Comparison of ENCODE assay signal across 8 cellular contexts in genomic region chr9:86352440-86353106, GRCh38. TPM values are rescaled to one million over a fixed set of nuclear protein-coding genes. Genes with fewer than 3 reads are reported as not detected.
A peak's percentile ranks its signal among the peaks of the same experiment; 100 is the strongest.
DNase-seq lines count a peak whose midpoint lies in the region; ATAC-seq and TF ChIP-seq lines count a peak whose summit lies in the region.

No MANE protein-coding gene starts in this region.

- H3K9me3 ChIP-seq in PC-9 (ENCODE audit: insufficient read depth, low read depth), result no peaks in the 10 kb centered on the region; the same call in none of the 2 replicates
- H3K9me3 ChIP-seq in endodermal cell (ENCODE audit: control insufficient read depth, low read length), result no peaks in the 10 kb centered on the region

- H3K4me1 Mint-ChIP-seq in endodermal cell, result peaks cover 18% of the 10 kb centered on the region

- peaks cover 34% of the 10 kb centered on the region for H4K20me1 ChIP-seq in PC-9 (ENCODE audit: insufficient read depth)

- H3K4me2 ChIP-seq in PC-9, result peak overlapping the region; percentile 79

- no peaks in the 10 kb centered on the region for H3K9me2 ChIP-seq in PC-9 (ENCODE audit: insufficient read depth)

- H3K36me3 ChIP-seq in PC-9 (ENCODE audit: low read depth), result peaks cover 16% of the 10 kb centered on the region; the same call in 1 of the 2 replicates
- peaks cover 33% of the 10 kb centered on the region for H3K36me3 ChIP-seq in endodermal cell (ENCODE audit: control insufficient read depth, insufficient read depth, low read length)

- peaks cover 7% of the 10 kb centered on the region for H3K27me3 Mint-ChIP-seq in endodermal cell (ENCODE audit: insufficient read depth)

- H3K27ac Mint-ChIP-seq in endodermal cell, result no peak overlapping the region

- peaks cover 64% of the 10 kb centered on the region for H3K79me2 ChIP-seq in PC-9 (ENCODE audit: low read depth)

- H3F3A ChIP-seq in PC-9 (ENCODE audit: insufficient read depth, low read depth), result peaks cover 29% of the 10 kb centered on the region

- 76 to 89% methylated on average over 4 to 5 of the region's 5 CpGs for WGBS in endodermal cell (ENCODE audit: insufficient coverage in 1 of 2, insufficient read length in 1 of 2), 2 experiments

- CTCF ChIA-PET in PC-9 (lab: Charles Lee), result no interaction called here

- POLR2A ChIA-PET in PC-9 (lab: Charles Lee; ENCODE audit: unreplicated experiment), result interaction anchor here (0.7 kb wide), 1 partner anchor 100 kb away, joined by 6 read pairs; no protein-coding TSS in a partner anchor

- H3K4me3 ChIP-seq in PC-9, result peak overlapping the region; percentile 64
- peak overlapping the region; percentile 97 for H3K4me3 ChIP-seq in endodermal cell (ENCODE audit: low read length)

- H3K27me3 ChIP-seq in PC-9 (ENCODE audit: insufficient read depth, low read depth) (no peaks in the 10 kb centered on the region), endodermal cell (ENCODE audit: control insufficient read depth, insufficient read depth, low read length, poor library complexity, severe bottlenecking) (no peaks in the 10 kb centered on the region)

- H2AFZ ChIP-seq in PC-9, result no peak overlapping the region

- H3K27ac ChIP-seq in PC-9 (peak overlapping the region; percentile 86), endodermal cell (ENCODE audit: low read depth, low read length) (no peak overlapping the region)

- intact Hi-C loops in PC-9 (cut with micrococcal nuclease; ENCODE audit: unreplicated experiment), result no loop called here

- ATAC-seq in HG02884 (IDR thresholded peaks at IDR 0.05; ENCODE audit: unreplicated experiment) (no peak), HG02798 (IDR thresholded peaks at IDR 0.05; ENCODE audit: poor library complexity, unreplicated experiment) (no peak)

- peaks cover 23% of the 10 kb centered on the region for H3K36me3 Mint-ChIP-seq in endodermal cell (ENCODE audit: low read depth)

- peak overlapping the region; percentile 88 for H3K4me3 Mint-ChIP-seq in endodermal cell

- no peaks in the 10 kb centered on the region for H3K9me3 Mint-ChIP-seq in endodermal cell

- in situ Hi-C loops in GM13976 (cut with MboI; ENCODE audit: low sequenced_read_pairs, unreplicated experiment), result no loop called here

- TF ChIP-seq CTCF in GM13976 (IDR thresholded peaks at IDR 0.05; ENCODE audit: borderline replicate concordance, control extremely low read depth, extremely low read depth, insufficient read depth, missing control alignments) (no peak), PC-9 (conservative IDR thresholded peaks at IDR 0.05) (no peak), endodermal cell (conservative IDR thresholded peaks at IDR 0.05) (no peak)

- H3K4me1 ChIP-seq in PC-9 (replicated peaks; ENCODE audit: insufficient read depth) (peaks cover 69% of the 10 kb centered on the region), endodermal cell (ENCODE audit: control insufficient read depth, insufficient read depth, low read length) (no peaks in the 10 kb centered on the region)

- H3K9ac ChIP-seq in endodermal cell (ENCODE audit: extremely low read depth, low read length, poor library complexity, severe bottlenecking), result no peak overlapping the region

- BruUV-seq in PC-9 (replicated peaks; lab: Mats Ljungman, UMichigan), result no TSS peak

- DNase-seq in GM13976 (ENCODE audit: low spot score) (peak; percentile 32), PC-9 (no peak), endodermal cell (no peak), renal cortical epithelial cell (ENCODE audit: low read depth) (peak; percentile 16), SKM-1 treated with dmso at 0.1 percent for 144 hours (lab: John Stamatoyannopoulos, UW; ENCODE audit: unreplicated experiment) (no peak), hippocampal formation (lab: John Stamatoyannopoulos, UW) (no peak)

RNA-seq across cellular contexts. Expression of gene TUT7, which starts 1.6 kb away (rescaled TPM):
- total RNA-seq in PC-9 (2021) (30.1 and 36.1 TPM in 2 replicates), endodermal cell (10 to 100 TPM; 25.8 to 38.3 TPM), renal cortical epithelial cell (34.2 and 39.7 TPM in 2 replicates)
- polyA plus RNA-seq in endodermal cell (2013, experiment 1 of 2), result 14.5 TPM
- polyA plus RNA-seq in endodermal cell (2013, experiment 2 of 2), result 19.5 TPM

Comparison
In these comparisons a context has a peak if more than half of its experiments do, and no peak if none do; other contexts are left out.
1. DNase-seq: peak in GM13976 (single experiment) and renal cortical epithelial cell (single experiment); none in PC-9 (0 of 2), endodermal cell (single experiment), SKM-1 treated with dmso at 0.1 percent for 144 hours (single experiment) and hippocampal formation (0 of 2).